In genomic region chr1:152109998-152110294, GRCh38 we compare ENCODE assay signal across 1 cellular context.
TF ChIP-seq lines count a peak whose summit lies in the region.

No MANE protein-coding gene starts in this region.

TF ChIP-seq in HepG2, 621 proteins besides CTCF, POLR2A, EP300 and RAD21:
- TF ChIP-seq PHF20 (CRISPR knock-in tag; IDR thresholded peaks at IDR 0.05), result no peak
- TF ChIP-seq E2F5 (CRISPR knock-in tag; conservative IDR thresholded peaks at IDR 0.05), result no peak
- TF ChIP-seq ZNF557 (CRISPR knock-in tag; IDR thresholded peaks at IDR 0.05), result no peak
- TF ChIP-seq SP4 (CRISPR knock-in tag; IDR thresholded peaks at IDR 0.05), result no peak
- TF ChIP-seq CENPX (CRISPR knock-in tag; IDR thresholded peaks at IDR 0.05), result no peak
TF ChIP-seq in HepG2: peak in this region for 0.
